In the genomic region with DNA sequence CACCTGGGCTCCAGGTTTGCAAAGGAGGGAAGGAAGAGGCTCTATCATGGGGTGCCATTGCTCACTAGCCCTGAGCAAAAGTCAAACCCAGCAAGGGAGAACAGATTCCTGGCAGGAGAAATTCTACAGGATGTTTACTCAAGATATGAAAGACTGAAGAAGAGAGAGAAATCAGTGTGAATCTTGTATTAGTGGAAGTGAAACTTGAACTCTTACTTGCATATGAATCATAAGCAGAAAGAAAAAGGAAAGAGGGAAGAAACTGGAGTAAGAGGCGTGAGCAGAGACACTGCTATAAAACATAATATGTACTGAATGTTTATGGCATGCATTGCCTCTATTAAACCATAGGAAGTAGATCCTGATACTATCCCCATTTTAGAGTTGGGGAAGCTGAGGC, we compare ENCODE assay signal across 11 cellular contexts.
DNase-seq lines count a peak whose midpoint lies in the region; ATAC-seq and TF ChIP-seq lines count a peak whose summit lies in the region.
"Had no signal": no experiment of that assay in that cellular context is flagged by ENCODE, and none has a peak within 500 bp of the region (broad histone marks: within the 10 kb centered on the region; RNA-seq: fewer than 3 reads in every experiment).

No MANE protein-coding gene starts in this region.

- CTCF ChIA-PET in CD8-positive, alpha-beta memory T cell (lab: Charles Lee): no interaction called here

- H3K4me3 Mint-ChIP-seq in T-helper 2 cell treated with Interferon-gamma antibody and Interleukin-4, amounts not matched to agents 5 μg/mL and 100 μg/mL, for 36 hours: no peak overlapping the region
- H3K4me3 Mint-ChIP-seq in CD8-positive, alpha-beta memory T cell: no peak overlapping the region
- H3K4me3 Mint-ChIP-seq: nephron had no signal

- intact Hi-C loops in lower lobe of right lung (cut with DNase I): no loop called here

- no peaks in the 10 kb centered on the region for H3K9me3 Mint-ChIP-seq in T-helper 2 cell treated with Interferon-gamma antibody and Interleukin-4, amounts not matched to agents 5 μg/mL and 100 μg/mL, for 36 hours
- H3K9me3 Mint-ChIP-seq in CD8-positive, alpha-beta memory T cell: no peaks in the 10 kb centered on the region

- TF ChIP-seq CTCF in lower lobe of right lung (IDR thresholded peaks at IDR 0.05): no peak

- H3K27me3 ChIP-seq in lower lobe of right lung (ENCODE audit: low read depth): no peaks in the 10 kb centered on the region
- H3K27me3 ChIP-seq in CD8-positive, alpha-beta memory T cell (ENCODE audit: insufficient read depth, low read length, poor library complexity, severe bottlenecking): no peaks in the 10 kb centered on the region

- no peaks in the 10 kb centered on the region for H3K4me1 Mint-ChIP-seq in T-helper 2 cell treated with Interferon-gamma antibody and Interleukin-4, amounts not matched to agents 5 μg/mL and 100 μg/mL, for 36 hours (ENCODE audit: low read depth)
- H3K4me1 Mint-ChIP-seq in CD8-positive, alpha-beta memory T cell: peaks cover 2 to 13% (median 8%) of the 10 kb centered on the region in 3 donors
- H3K4me1 Mint-ChIP-seq: nephron had no signal

- no peak overlapping the region for H3K27ac ChIP-seq in lower lobe of right lung
- no peak overlapping the region for H3K27ac ChIP-seq in CD8-positive, alpha-beta memory T cell (ENCODE audit: low read depth, low read length)

- H3K36me3 Mint-ChIP-seq in T-helper 2 cell treated with Interferon-gamma antibody and Interleukin-4, amounts not matched to agents 5 μg/mL and 100 μg/mL, for 36 hours (ENCODE audit: low read depth): no peaks in the 10 kb centered on the region
- H3K36me3 Mint-ChIP-seq in CD8-positive, alpha-beta memory T cell: no peaks in the 10 kb centered on the region

- no peaks in the 10 kb centered on the region for H3K36me3 ChIP-seq in lower lobe of right lung
- H3K36me3 ChIP-seq in CD8-positive, alpha-beta memory T cell (ENCODE audit: insufficient read depth, low read length): no peaks in the 10 kb centered on the region

- ATAC-seq in GM19023 (IDR thresholded peaks at IDR 0.05; ENCODE audit: unreplicated experiment) (peak; percentile 85), HG02623 (IDR thresholded peaks at IDR 0.05; ENCODE audit: unreplicated experiment) (peak; percentile 95), HG03575 (IDR thresholded peaks at IDR 0.05; ENCODE audit: extremely low read depth, insufficient number of reproducible peaks, low FRiP score, unreplicated experiment) (peak; percentile 98), lower lobe of right lung (peak; percentile 41 to 54)

- H3K27ac Mint-ChIP-seq in T-helper 2 cell treated with Interferon-gamma antibody and Interleukin-4, amounts not matched to agents 5 μg/mL and 100 μg/mL, for 36 hours: no peak overlapping the region
- H3K27ac Mint-ChIP-seq in CD8-positive, alpha-beta memory T cell: no peak overlapping the region
- H3K27ac Mint-ChIP-seq: nephron had no signal

- POLR2A ChIA-PET in CD8-positive, alpha-beta memory T cell (lab: Charles Lee): no interaction called here

- peaks cover 9% of the 10 kb centered on the region for H3K4me1 ChIP-seq in lower lobe of right lung
- no peaks in the 10 kb centered on the region for H3K4me1 ChIP-seq in CD8-positive, alpha-beta memory T cell (ENCODE audit: insufficient read depth, low read length)

- no peak overlapping the region for H3K4me3 ChIP-seq in lower lobe of right lung
- H3K4me3 ChIP-seq in CD8-positive, alpha-beta memory T cell (ENCODE audit: low read length): no peak overlapping the region

- DNase-seq in lower lobe of right lung: no peak
- no peak for DNase-seq in T-helper 2 cell treated with Interferon-gamma antibody and Interleukin-4, amounts not matched to agents 5 μg/mL and 100 μg/mL, for 36 hours (ENCODE audit: low spot score)
- no peak for DNase-seq in CD8-positive, alpha-beta memory T cell
- DNase-seq in glomerular visceral epithelial cell (ENCODE audit: extremely low spot score): no peak
- DNase-seq in stimulated activated naive CD4-positive, alpha-beta T cell treated with Interleukin-2 at 50 U/mL for 16 hours (lab: John Stamatoyannopoulos, UW): no peak
- DNase-seq: GDM1, SK-N-SH had no signal

- H3K27me3 Mint-ChIP-seq in T-helper 2 cell treated with Interferon-gamma antibody and Interleukin-4, amounts not matched to agents 5 μg/mL and 100 μg/mL, for 36 hours (ENCODE audit: low read depth): peaks cover 5% of the 10 kb centered on the region
- peaks cover 4 to 32% of the 10 kb centered on the region in 2 donors for H3K27me3 Mint-ChIP-seq in CD8-positive, alpha-beta memory T cell

- H3K9me3 ChIP-seq in lower lobe of right lung: no peaks in the 10 kb centered on the region
- no peaks in the 10 kb centered on the region for H3K9me3 ChIP-seq in CD8-positive, alpha-beta memory T cell (ENCODE audit: low read length)
- H3K9me3 ChIP-seq: SK-N-SH had no signal

Comparison
In these comparisons a context has a peak if more than half of its experiments do, and no peak if none do; other contexts are left out.
1. ATAC-seq: peak in every context shown above with its lines; median percentile 98 in HG03575; 95 in HG02623; 85 in GM19023; 48 in lower lobe of right lung.